Comparison of ENCODE assay signal across 1 cellular context in genomic region chr19:5369962-5370367, GRCh38.
TF ChIP-seq lines count a peak whose summit lies in the region.

No MANE protein-coding gene starts in this region.

TF ChIP-seq in GM23338, 12 proteins besides CTCF, POLR2A, EP300 and RAD21 (continued from another document):
- TF ChIP-seq, protein P1, sequence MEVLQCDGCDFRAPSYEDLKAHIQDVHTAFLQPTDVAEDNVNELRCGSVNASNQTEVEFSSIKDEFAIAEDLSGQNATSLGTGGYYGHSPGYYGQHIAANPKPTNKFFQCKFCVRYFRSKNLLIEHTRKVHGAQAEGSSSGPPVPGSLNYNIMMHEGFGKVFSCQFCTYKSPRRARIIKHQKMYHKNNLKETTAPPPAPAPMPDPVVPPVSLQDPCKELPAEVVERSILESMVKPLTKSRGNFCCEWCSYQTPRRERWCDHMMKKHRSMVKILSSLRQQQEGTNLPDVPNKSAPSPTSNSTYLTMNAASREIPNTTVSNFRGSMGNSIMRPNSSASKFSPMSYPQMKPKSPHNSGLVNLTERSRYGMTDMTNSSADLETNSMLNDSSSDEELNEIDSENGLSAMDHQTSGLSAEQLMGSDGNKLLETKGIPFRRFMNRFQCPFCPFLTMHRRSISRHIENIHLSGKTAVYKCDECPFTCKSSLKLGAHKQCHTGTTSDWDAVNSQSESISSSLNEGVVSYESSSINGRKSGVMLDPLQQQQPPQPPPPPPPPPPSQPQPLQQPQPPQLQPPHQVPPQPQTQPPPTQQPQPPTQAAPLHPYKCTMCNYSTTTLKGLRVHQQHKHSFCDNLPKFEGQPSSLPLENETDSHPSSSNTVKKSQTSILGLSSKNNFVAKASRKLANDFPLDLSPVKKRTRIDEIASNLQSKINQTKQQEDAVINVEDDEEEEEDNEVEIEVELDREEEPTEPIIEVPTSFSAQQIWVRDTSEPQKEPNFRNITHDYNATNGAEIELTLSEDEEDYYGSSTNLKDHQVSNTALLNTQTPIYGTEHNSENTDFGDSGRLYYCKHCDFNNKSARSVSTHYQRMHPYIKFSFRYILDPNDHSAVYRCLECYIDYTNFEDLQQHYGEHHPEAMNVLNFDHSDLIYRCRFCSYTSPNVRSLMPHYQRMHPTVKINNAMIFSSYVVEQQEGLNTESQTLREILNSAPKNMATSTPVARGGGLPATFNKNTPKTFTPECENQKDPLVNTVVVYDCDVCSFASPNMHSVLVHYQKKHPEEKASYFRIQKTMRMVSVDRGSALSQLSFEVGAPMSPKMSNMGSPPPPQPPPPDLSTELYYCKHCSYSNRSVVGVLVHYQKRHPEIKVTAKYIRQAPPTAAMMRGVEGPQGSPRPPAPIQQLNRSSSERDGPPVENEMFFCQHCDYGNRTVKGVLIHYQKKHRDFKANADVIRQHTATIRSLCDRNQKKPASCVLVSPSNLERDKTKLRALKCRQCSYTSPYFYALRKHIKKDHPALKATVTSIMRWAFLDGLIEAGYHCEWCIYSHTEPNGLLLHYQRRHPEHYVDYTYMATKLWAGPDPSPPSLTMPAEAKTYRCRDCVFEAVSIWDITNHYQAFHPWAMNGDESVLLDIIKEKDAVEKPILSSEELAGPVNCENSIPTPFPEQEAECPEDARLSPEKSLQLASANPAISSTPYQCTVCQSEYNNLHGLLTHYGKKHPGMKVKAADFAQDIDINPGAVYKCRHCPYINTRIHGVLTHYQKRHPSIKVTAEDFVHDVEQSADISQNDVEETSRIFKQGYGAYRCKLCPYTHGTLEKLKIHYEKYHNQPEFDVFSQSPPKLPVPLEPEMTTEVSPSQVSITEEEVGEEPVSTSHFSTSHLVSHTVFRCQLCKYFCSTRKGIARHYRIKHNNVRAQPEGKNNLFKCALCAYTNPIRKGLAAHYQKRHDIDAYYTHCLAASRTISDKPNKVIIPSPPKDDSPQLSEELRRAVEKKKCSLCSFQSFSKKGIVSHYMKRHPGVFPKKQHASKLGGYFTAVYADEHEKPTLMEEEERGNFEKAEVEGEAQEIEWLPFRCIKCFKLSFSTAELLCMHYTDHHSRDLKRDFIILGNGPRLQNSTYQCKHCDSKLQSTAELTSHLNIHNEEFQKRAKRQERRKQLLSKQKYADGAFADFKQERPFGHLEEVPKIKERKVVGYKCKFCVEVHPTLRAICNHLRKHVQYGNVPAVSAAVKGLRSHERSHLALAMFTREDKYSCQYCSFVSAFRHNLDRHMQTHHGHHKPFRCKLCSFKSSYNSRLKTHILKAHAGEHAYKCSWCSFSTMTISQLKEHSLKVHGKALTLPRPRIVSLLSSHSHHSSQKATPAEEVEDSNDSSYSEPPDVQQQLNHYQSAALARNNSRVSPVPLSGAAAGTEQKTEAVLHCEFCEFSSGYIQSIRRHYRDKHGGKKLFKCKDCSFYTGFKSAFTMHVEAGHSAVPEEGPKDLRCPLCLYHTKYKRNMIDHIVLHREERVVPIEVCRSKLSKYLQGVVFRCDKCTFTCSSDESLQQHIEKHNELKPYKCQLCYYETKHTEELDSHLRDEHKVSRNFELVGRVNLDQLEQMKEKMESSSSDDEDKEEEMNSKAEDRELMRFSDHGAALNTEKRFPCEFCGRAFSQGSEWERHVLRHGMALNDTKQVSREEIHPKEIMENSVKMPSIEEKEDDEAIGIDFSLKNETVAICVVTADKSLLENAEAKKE (CRISPR knock-in tag; IDR thresholded peaks at IDR 0.05), result no peak
- TF ChIP-seq, protein P2, sequence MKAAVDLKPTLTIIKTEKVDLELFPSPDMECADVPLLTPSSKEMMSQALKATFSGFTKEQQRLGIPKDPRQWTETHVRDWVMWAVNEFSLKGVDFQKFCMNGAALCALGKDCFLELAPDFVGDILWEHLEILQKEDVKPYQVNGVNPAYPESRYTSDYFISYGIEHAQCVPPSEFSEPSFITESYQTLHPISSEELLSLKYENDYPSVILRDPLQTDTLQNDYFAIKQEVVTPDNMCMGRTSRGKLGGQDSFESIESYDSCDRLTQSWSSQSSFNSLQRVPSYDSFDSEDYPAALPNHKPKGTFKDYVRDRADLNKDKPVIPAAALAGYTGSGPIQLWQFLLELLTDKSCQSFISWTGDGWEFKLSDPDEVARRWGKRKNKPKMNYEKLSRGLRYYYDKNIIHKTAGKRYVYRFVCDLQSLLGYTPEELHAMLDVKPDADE (IDR thresholded peaks at IDR 0.05), result no peak
- no peak for TF ChIP-seq POLR2AphosphoS5 (IDR thresholded peaks at IDR 0.05; ENCODE audit: low read depth)
- no peak for TF ChIP-seq EZH2 (IDR thresholded peaks at IDR 0.05; ENCODE audit: low read depth, unreplicated experiment)
- TF ChIP-seq ZNF114 (CRISPR knock-in tag; IDR thresholded peaks at IDR 0.05), result no peak
